In the genomic region with DNA sequence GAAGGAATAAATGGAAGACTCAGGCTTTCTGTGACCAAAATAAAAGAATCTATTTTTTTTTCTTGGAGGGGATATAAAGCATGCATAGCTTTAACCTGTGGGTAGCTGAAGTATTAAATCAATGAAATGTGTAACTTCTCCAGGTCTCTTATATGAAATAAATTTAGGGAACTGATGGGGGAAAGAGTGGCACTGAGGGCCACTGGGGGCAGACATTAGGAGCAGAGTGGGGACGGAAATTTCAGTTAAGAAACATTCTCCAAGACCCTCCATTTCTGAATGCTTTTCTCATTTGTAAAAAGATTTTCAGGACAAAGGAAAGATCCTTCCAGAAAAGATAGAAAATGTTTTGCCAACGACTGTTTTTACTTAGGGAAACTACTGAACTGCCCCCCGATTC, we compare ENCODE assay signal across 13 cellular contexts.
A peak's percentile ranks its signal among the peaks of the same experiment; 100 is the strongest.
DNase-seq lines count a peak whose midpoint lies in the region; ATAC-seq and TF ChIP-seq lines count a peak whose summit lies in the region.
"Had no signal": no experiment of that assay in that cellular context is flagged by ENCODE, and none has a peak within 500 bp of the region (broad histone marks: within the 10 kb centered on the region; RNA-seq: fewer than 3 reads in every experiment).

No MANE protein-coding gene starts in this region.

- H3K79me2 ChIP-seq in H9 (ENCODE audit: insufficient read depth, low read length): no peaks in the 10 kb centered on the region
- H3K79me2 ChIP-seq: parathyroid adenoma had no signal

- no peak overlapping the region for H3K56ac ChIP-seq in H9 (ENCODE audit: insufficient read length, low read depth, low read length)

- H3K36me3 ChIP-seq in BE2C (no peaks in the 10 kb centered on the region), SJCRH30 (no peaks in the 10 kb centered on the region), iPS-15b (ENCODE audit: control insufficient read depth, insufficient read depth, low read length) (no peaks in the 10 kb centered on the region)
- H3K36me3 ChIP-seq: esophagus squamous epithelium had no signal

- no peak overlapping the region for H4K8ac ChIP-seq in H9 (replicated peaks; ENCODE audit: insufficient read length, low read depth, low read length)

- no peaks in the 10 kb centered on the region for H4K20me1 ChIP-seq in H9 (ENCODE audit: control insufficient read depth, insufficient read depth, insufficient read length)

- no peak overlapping the region for H3T11ph ChIP-seq in H9 (ENCODE audit: low read length)

- H3K4me1 Mint-ChIP-seq in H9: peaks cover 14 to 17% of the 10 kb centered on the region in 2 experiments
- H3K4me1 Mint-ChIP-seq: central memory CD8-positive, alpha-beta T cell had no signal

- no peak overlapping the region for H3K4ac ChIP-seq in H9 (ENCODE audit: low read depth, low read length)

- no peak for TF ChIP-seq CTCF in BE2C (IDR thresholded peaks at IDR 0.05; ENCODE audit: low read depth, low read length)
- TF ChIP-seq CTCF in H9 (conservative IDR thresholded peaks at IDR 0.05): peak; percentile 16; the same call in 1 of the 3 replicates

- H3K4me3 Mint-ChIP-seq in H9: peak overlapping the region; percentile 87 to 93

- H3K9me3 Mint-ChIP-seq in H9: peaks cover 2 to 6% of the 10 kb centered on the region in 2 experiments; a peak in 2 of 5 replicates
- H3K9me3 Mint-ChIP-seq: central memory CD8-positive, alpha-beta T cell; stimulated activated memory B cell treated with anti-CD40 and anti-IgM and Interleukin-4, amounts not matched to agents 10 μg/mL and 1 μg/mL and 100 μg/mL, for 72 hours had no signal

- H3K27ac ChIP-seq in H9 (ENCODE audit: insufficient read length, low read depth, low read length): no peak overlapping the region
- H3K27ac ChIP-seq in SJCRH30: no peak overlapping the region
- H3K27ac ChIP-seq: esophagus squamous epithelium, parathyroid adenoma had no signal

- H3K27me3 ChIP-seq in BE2C: peaks cover 4% of the 10 kb centered on the region
- no peaks in the 10 kb centered on the region for H3K27me3 ChIP-seq in H9 (ENCODE audit: insufficient read depth, low read length)
- no peaks in the 10 kb centered on the region for H3K27me3 ChIP-seq in SJCRH30
- H3K27me3 ChIP-seq in iPS-15b (ENCODE audit: control insufficient read depth, insufficient read depth, low read length): peaks cover 30% of the 10 kb centered on the region

- ATAC-seq in HG02885 (IDR thresholded peaks at IDR 0.05; ENCODE audit: poor library complexity, unreplicated experiment): no peak
- no peak for ATAC-seq in HG03469 (IDR thresholded peaks at IDR 0.05; ENCODE audit: unreplicated experiment)
- ATAC-seq: stimulated activated memory B cell treated with anti-CD40 and anti-IgM and Interleukin-4, amounts not matched to agents 10 μg/mL and 1 μg/mL and 100 μg/mL, for 72 hours had no signal

- no peaks in the 10 kb centered on the region; a peak in 1 of 7 replicates for H3K36me3 Mint-ChIP-seq in H9 (ENCODE audit: insufficient read depth in 1 of 3, low read depth in 3 of 3)
- H3K36me3 Mint-ChIP-seq: stimulated activated memory B cell treated with anti-CD40 and anti-IgM and Interleukin-4, amounts not matched to agents 10 μg/mL and 1 μg/mL and 100 μg/mL, for 72 hours had no signal

- H3K18ac ChIP-seq in H9 (ENCODE audit: insufficient read length, low read depth, low read length): no peak overlapping the region

- no CpG with 5 or more reads among the region's 3 CpGs for WGBS in H9 (ENCODE audit: extremely low coverage, insufficient read length, low lambda C conversion rate)

- no peak overlapping the region for H3K23ac ChIP-seq in H9 (ENCODE audit: insufficient read length, low read depth, low read length)

- H3K23me2 ChIP-seq in H9 (ENCODE audit: insufficient read length, low read depth, low read length, poor library complexity, severe bottlenecking): peaks cover 6% of the 10 kb centered on the region

- no peaks in the 10 kb centered on the region for H3K79me1 ChIP-seq in H9 (ENCODE audit: insufficient read depth, low read depth, low read length, poor library complexity, severe bottlenecking)

- H2BK12ac ChIP-seq in H9 (ENCODE audit: insufficient read length, low read depth, low read length): no peak overlapping the region

- no peak overlapping the region for H3K14ac ChIP-seq in H9 (ENCODE audit: insufficient read depth, low read length)

- H2AFZ ChIP-seq in H9 (ENCODE audit: low read length): peak overlapping the region; percentile 88
- H2AFZ ChIP-seq: parathyroid adenoma had no signal

- H3K4me1 ChIP-seq in BE2C (no peaks in the 10 kb centered on the region), H9 (ENCODE audit: insufficient read depth, low read length) (no peaks in the 10 kb centered on the region), SJCRH30 (no peaks in the 10 kb centered on the region), iPS-15b (ENCODE audit: control insufficient read depth, insufficient read depth, low read length) (no peaks in the 10 kb centered on the region)
- H3K4me1 ChIP-seq: parathyroid adenoma had no signal

- H3K4me3 ChIP-seq in BE2C (ENCODE audit: low read depth, low read length) (peak overlapping the region; percentile 70), SJCRH30 (peak overlapping the region; percentile 68), iPS-15b (ENCODE audit: low read depth, low read length) (peak overlapping the region; percentile 69)

- no peak overlapping the region for H2BK20ac ChIP-seq in H9 (ENCODE audit: low read depth, low read length, poor library complexity, severe bottlenecking)

- peak overlapping the region; percentile 76 for H3K4me2 ChIP-seq in H9 (ENCODE audit: insufficient read depth, insufficient read length, low read length)

- no peaks in the 10 kb centered on the region for H3K9me3 ChIP-seq in BE2C
- H3K9me3 ChIP-seq in H9 (ENCODE audit: control insufficient read depth, low read depth, low read length): no peaks in the 10 kb centered on the region
- H3K9me3 ChIP-seq in SJCRH30 (replicated peaks): no peaks in the 10 kb centered on the region
- no peaks in the 10 kb centered on the region for H3K9me3 ChIP-seq in iPS-15b (ENCODE audit: control insufficient read depth, insufficient read depth, low read length)
- H3K9me3 ChIP-seq: esophagus squamous epithelium had no signal

- no peak overlapping the region for H2BK120ac ChIP-seq in H9 (ENCODE audit: low read depth, low read length, poor library complexity, severe bottlenecking)

- H4K5ac ChIP-seq in H9 (ENCODE audit: insufficient read length, low read depth, low read length): no peak overlapping the region

- H3K27ac Mint-ChIP-seq in H9: no peak overlapping the region
- H3K27ac Mint-ChIP-seq: stimulated activated memory B cell treated with anti-CD40 and anti-IgM and Interleukin-4, amounts not matched to agents 10 μg/mL and 1 μg/mL and 100 μg/mL, for 72 hours had no signal

- H3K9ac ChIP-seq in H9 (ENCODE audit: extremely low read depth, insufficient read length, low read length): peak overlapping the region; percentile 29
- no peak overlapping the region for H3K9ac ChIP-seq in iPS-15b (ENCODE audit: low read depth, low read length)
- H3K9ac ChIP-seq: parathyroid adenoma had no signal

- H3K27me3 Mint-ChIP-seq in H9 (ENCODE audit: low read depth): peaks cover 17% of the 10 kb centered on the region

- DNase-seq in BE2C: no peak
- DNase-seq in H9: no peak
- peak in 1 of 2 experiments; percentile 6 for DNase-seq in SJCRH30
- DNase-seq in activated effector memory CD4-positive, alpha-beta T cell treated with anti-CD3 and anti-CD28 coated beads, Interleukin-2, amount 50 U/mL, for 16 hours: no peak
- DNase-seq in AG08395 (ENCODE audit: low spot score): no peak
- DNase-seq: activated effector memory CD4-positive, alpha-beta T cell treated with Interleukin-2 at 50 U/mL for 16 hours; esophagus squamous epithelium had no signal

- no peak overlapping the region for H4K91ac ChIP-seq in H9 (ENCODE audit: insufficient read length, low read depth, low read length)

- H2BK5ac ChIP-seq in H9 (ENCODE audit: insufficient read length, low read length): no peak overlapping the region

- H2BK15ac ChIP-seq in H9 (ENCODE audit: low read depth, low read length): no peak overlapping the region

- no peak overlapping the region for H2AK5ac ChIP-seq in H9 (ENCODE audit: insufficient read length, low read length)
